In genomic region chr14:34629657-34630529, GRCh38 we compare ENCODE assay signal across 8 cellular contexts. TPM values are rescaled to one million over a fixed set of nuclear protein-coding genes. Genes with fewer than 3 reads are reported as not detected.
DNase-seq lines count a peak whose midpoint lies in the region; ATAC-seq and TF ChIP-seq lines count a peak whose summit lies in the region.

Gene SNX6 (minus strand): TSS chr14:34630148. CDS start chr14:34630116, 32 bp downstream.

- H3K4me1 ChIP-seq in ES-I3 (ENCODE audit: insufficient read depth, low read length): 0 out of 2 replicates have a peak, but pooled peaks cover 4% of the 10 kb centered on the region
- peaks cover 14% of the 10 kb centered on the region for H3K4me1 ChIP-seq in Karpas-422 (ENCODE audit: low read length)
- peaks cover 7% of the 10 kb centered on the region for H3K4me1 ChIP-seq in suprapubic skin

- H3K27ac ChIP-seq in Karpas-422 (ENCODE audit: low read length): peak within 1 kb of the TSS; percentile 69
- peak within 1 kb of the TSS; percentile 76; the same call in 1 of the 2 replicates for H3K27ac ChIP-seq in SK-N-MC
- H3K27ac ChIP-seq in suprapubic skin: peak within 1 kb of the TSS; percentile 94

- H3K9ac ChIP-seq in ES-I3 (ENCODE audit: low read depth, low read length): peak within 1 kb of the TSS; percentile 92
- H3K9ac ChIP-seq in Karpas-422 (ENCODE audit: low read length): peak within 1 kb of the TSS; percentile 95
- H3K9ac ChIP-seq in SK-N-MC (ENCODE audit: insufficient read length): peak within 1 kb of the TSS; percentile 85

- H3K4me2 ChIP-seq in Karpas-422 (ENCODE audit: low read depth, low read length, poor library complexity, severe bottlenecking): peak within 1 kb of the TSS; percentile 95

- no peaks in the 10 kb centered on the region for H3K9me3 ChIP-seq in ES-I3 (ENCODE audit: control insufficient read depth, insufficient read depth, low read length)
- H3K9me3 ChIP-seq in Karpas-422 (ENCODE audit: low read length): no peaks in the 10 kb centered on the region
- H3K9me3 ChIP-seq in SK-N-MC (ENCODE audit: low read depth, low read length): no peaks in the 10 kb centered on the region
- H3K9me3 ChIP-seq in suprapubic skin: no peaks in the 10 kb centered on the region

- H3K4me3 ChIP-seq in Karpas-422 (ENCODE audit: low read length): peak within 1 kb of the TSS; percentile 97
- peak within 1 kb of the TSS; percentile 89 for H3K4me3 ChIP-seq in SK-N-MC
- H3K4me3 ChIP-seq in suprapubic skin: peak within 1 kb of the TSS; percentile 85

- DNase-seq in Karpas-422 (peak; percentile 94), SK-N-MC (ENCODE audit: low read depth, low spot score) (no peak), globus pallidus (ENCODE audit: low spot score) (peak; percentile 86), occipital lobe (lab: John Stamatoyannopoulos, UW) (peak; percentile 81), suprapubic skin (ENCODE audit: low spot score in 2 of 2) (peak; percentile 87 to 90)
- DNase-seq in activated naive CD4-positive, alpha-beta T cell treated with anti-CD3 and anti-CD28 coated beads, Interleukin-2, amount 50 U/mL, for 16 hours: peak; percentile 86

- H3K27me3 ChIP-seq in Karpas-422 (ENCODE audit: low read length) (no peaks in the 10 kb centered on the region), suprapubic skin (no peaks in the 10 kb centered on the region)

- no peak for TF ChIP-seq EP300 in suprapubic skin (IDR thresholded peaks at IDR 0.05)

- no peak for TF ChIP-seq CTCF in suprapubic skin (IDR thresholded peaks at IDR 0.05)

- under 1% methylated on average over 51 of the region's 84 CpGs for WGBS in suprapubic skin

- H3K9me2 ChIP-seq in Karpas-422 (replicated peaks; ENCODE audit: insufficient read depth, low read length): no peaks in the 10 kb centered on the region

- TF ChIP-seq POLR2A in suprapubic skin (IDR thresholded peaks at IDR 0.05): peak; percentile 4 to 76

- ATAC-seq in GM21825 (IDR thresholded peaks at IDR 0.05; ENCODE audit: unreplicated experiment): peak; percentile 95

- peak within 1 kb of the TSS; percentile 95 for H2AFZ ChIP-seq in Karpas-422 (ENCODE audit: low read length)

- H3K36me3 ChIP-seq in ES-I3 (ENCODE audit: insufficient read depth, low read length): no peaks in the 10 kb centered on the region
- H3K36me3 ChIP-seq in Karpas-422 (ENCODE audit: insufficient read depth, low read length): peaks cover 6% of the 10 kb centered on the region; the same call in 1 of the 2 replicates
- H3K36me3 ChIP-seq in SK-N-MC (ENCODE audit: insufficient read depth, low read length): peaks cover 8% of the 10 kb centered on the region; the same call in 1 of the 2 replicates
- H3K36me3 ChIP-seq in suprapubic skin: no peaks in the 10 kb centered on the region

- peaks cover 4% of the 10 kb centered on the region; the same call in 1 of the 2 replicates for H4K20me1 ChIP-seq in Karpas-422 (ENCODE audit: insufficient read depth, low read depth, low read length)

- H3K79me2 ChIP-seq in Karpas-422 (ENCODE audit: low read length): peaks cover 47% of the 10 kb centered on the region

RNA-seq across cellular contexts. Expression of gene SNX6, which starts in this region (rescaled TPM):
- 48.7 and 120 TPM in 2 replicates for total RNA-seq in Karpas-422 (2014; rRNA removed; shearing (Covaris generic); ENCODE audit: low replicate concordance)
- total RNA-seq in occipital lobe (106 TPM), suprapubic skin (10 to 100 TPM; 51.7 to 89.1 (median 70.9) TPM)
